In genomic region chr2:140200307-140200706, GRCh38 we compare ENCODE assay signal across 22 cellular contexts.
A peak's percentile ranks its signal among the peaks of the same experiment; 100 is the strongest.
DNase-seq lines count a peak whose midpoint lies in the region; ATAC-seq and TF ChIP-seq lines count a peak whose summit lies in the region.
"Had no signal": no experiment of that assay in that cellular context is flagged by ENCODE, and none has a peak within 500 bp of the region (broad histone marks: within the 10 kb centered on the region; RNA-seq: fewer than 3 reads in every experiment).

No MANE protein-coding gene starts in this region.

- H3K79me2 ChIP-seq in KMS-11 (ENCODE audit: insufficient read depth, low read depth) (no peaks in the 10 kb centered on the region), OCI-LY3 (ENCODE audit: low read length) (no peaks in the 10 kb centered on the region)

- H3K4me3 ChIP-seq in KMS-11 (IDR thresholded peaks at IDR 0.05; ENCODE audit: insufficient read depth, low read depth, low read length) = no peak overlapping the region
- no peak overlapping the region for H3K4me3 ChIP-seq in OCI-LY3 (ENCODE audit: low read length)
- no peak overlapping the region for H3K4me3 ChIP-seq in upper lobe of right lung
- H3K4me3 ChIP-seq: A549; BLaER1 treated with 17β-estradiol and CSF1 and Interleukin-3, amounts not matched to agents 10 nM and 100 nM; GM23338 had no signal

- H3K9me3 ChIP-seq in OCI-LY3 (ENCODE audit: insufficient read depth, low read length) (no peaks in the 10 kb centered on the region), upper lobe of right lung (no peaks in the 10 kb centered on the region)
- H3K9me3 ChIP-seq: A549; BE2C; BLaER1 treated with 17β-estradiol and CSF1 and Interleukin-3, amounts not matched to agents 10 nM and 100 nM had no signal

- H4K20me1 ChIP-seq in KMS-11 (ENCODE audit: insufficient read depth) (no peaks in the 10 kb centered on the region), OCI-LY3 (ENCODE audit: insufficient read depth, low read length) (no peaks in the 10 kb centered on the region)
- H4K20me1 ChIP-seq: BLaER1 treated with 17β-estradiol and CSF1 and Interleukin-3, amounts not matched to agents 10 nM and 100 nM had no signal

- H3K9ac ChIP-seq in KMS-11 (no peak overlapping the region), OCI-LY3 (ENCODE audit: low read length) (no peak overlapping the region)
- H3K9ac ChIP-seq: BLaER1 treated with 17β-estradiol and CSF1 and Interleukin-3, amounts not matched to agents 10 nM and 100 nM had no signal

- H3K27ac ChIP-seq in KMS-11 (no peak overlapping the region), OCI-LY3 (ENCODE audit: low read length) (no peak overlapping the region), upper lobe of right lung (no peak overlapping the region)
- H3K27ac ChIP-seq: A549; BLaER1 treated with 17β-estradiol and CSF1 and Interleukin-3, amounts not matched to agents 10 nM and 100 nM had no signal

- H3K27me3 ChIP-seq in KMS-11 (ENCODE audit: insufficient read depth, low read depth) (no peaks in the 10 kb centered on the region), OCI-LY3 (ENCODE audit: low read depth, low read length) (no peaks in the 10 kb centered on the region), upper lobe of right lung (no peaks in the 10 kb centered on the region)
- H3K27me3 ChIP-seq: BE2C; BLaER1 treated with 17β-estradiol and CSF1 and Interleukin-3, amounts not matched to agents 10 nM and 100 nM had no signal

- DNase-seq in cerebellar cortex (ENCODE audit: low spot score) = no peak
- DNase-seq in DMS 273 (lab: John Stamatoyannopoulos, UW; ENCODE audit: unreplicated experiment) = no peak
- DNase-seq in upper lobe of right lung = no peak
- DNase-seq: 8988T; ACHN; AML-193; BE2C; CD4-positive, alpha-beta T cell; CD8-positive, alpha-beta memory T cell; DMS53; DMS79 treated with DMSO at 0.1 percent for 48 hours; GF-D8; H9 had no signal

- TF ChIP-seq CTCF in KMS-11 (conservative IDR thresholded peaks at IDR 0.05; ENCODE audit: low read depth, low read length) = no peak
- TF ChIP-seq CTCF in OCI-LY3 (IDR thresholded peaks at IDR 0.05; ENCODE audit: low read depth, low read length) = no peak
- no peak for TF ChIP-seq CTCF in upper lobe of right lung (IDR thresholded peaks at IDR 0.05)

- intact Hi-C loops in upper lobe of right lung (cut with DNase I) = no loop called here

- H2AFZ ChIP-seq in KMS-11 (ENCODE audit: low read depth) (no peak overlapping the region), OCI-LY3 (ENCODE audit: low read depth, low read length) (no peak overlapping the region)
- H2AFZ ChIP-seq: GM23338 had no signal

- H3K36me3 ChIP-seq in KMS-11 (ENCODE audit: insufficient read depth) (no peaks in the 10 kb centered on the region), OCI-LY3 (replicated peaks; ENCODE audit: low read depth, low read length) (peaks cover 3% of the 10 kb centered on the region), upper lobe of right lung (no peaks in the 10 kb centered on the region)
- H3K36me3 ChIP-seq: BE2C; BLaER1 treated with 17β-estradiol and CSF1 and Interleukin-3, amounts not matched to agents 10 nM and 100 nM had no signal

- H3K4me2 ChIP-seq in KMS-11 (peak overlapping the region; percentile 25; the same call in 1 of the 2 replicates), OCI-LY3 (ENCODE audit: low read length) (peak overlapping the region; percentile 2; the same call in 1 of the 2 replicates)
- H3K4me2 ChIP-seq: A549; BLaER1 treated with 17β-estradiol and CSF1 and Interleukin-3, amounts not matched to agents 10 nM and 100 nM; GM23338 had no signal

- H3K4me1 ChIP-seq in KMS-11 (ENCODE audit: low read depth, poor library complexity, severe bottlenecking) = peaks cover 10% of the 10 kb centered on the region
- H3K4me1 ChIP-seq in OCI-LY3 (ENCODE audit: low read length) = peaks cover 19% of the 10 kb centered on the region
- H3K4me1 ChIP-seq in upper lobe of right lung = no peaks in the 10 kb centered on the region
- H3K4me1 ChIP-seq: A549; BE2C; BLaER1 treated with 17β-estradiol and CSF1 and Interleukin-3, amounts not matched to agents 10 nM and 100 nM had no signal

- peak; percentile 49 for ATAC-seq in GM18858 (IDR thresholded peaks at IDR 0.05; ENCODE audit: unreplicated experiment)
- peak; percentile 52 for ATAC-seq in HG02981 (IDR thresholded peaks at IDR 0.05; ENCODE audit: unreplicated experiment)
- ATAC-seq in upper lobe of right lung = no peak
- no peak for ATAC-seq in HG03175 (IDR thresholded peaks at IDR 0.05; ENCODE audit: unreplicated experiment)
- ATAC-seq: A549, GM23338, HCT116 had no signal

Comparison
In these comparisons a context has a peak if more than half of its experiments do, and no peak if none do; other contexts are left out.
1. ATAC-seq: peak in GM18858 (single experiment) and HG02981 (single experiment); none in upper lobe of right lung (single experiment) and HG03175 (single experiment).